In genomic region chr13:91375119-91375729, GRCh38 we compare ENCODE assay signal across 8 cellular contexts. TPM values are rescaled to one million over a fixed set of nuclear protein-coding genes. Genes with fewer than 3 reads are reported as not detected.
A peak's percentile ranks its signal among the peaks of the same experiment; 100 is the strongest.
DNase-seq lines count a peak whose midpoint lies in the region; TF ChIP-seq lines count a peak whose summit lies in the region.

No MANE protein-coding gene starts in this region.

- H3K27ac ChIP-seq in A673 (ENCODE audit: low read depth, low read length, poor library complexity, severe bottlenecking), result no peak overlapping the region
- H3K27ac ChIP-seq in MM.1S (ENCODE audit: low read length), result no peak overlapping the region

- no peak overlapping the region for H2AFZ ChIP-seq in MM.1S (ENCODE audit: low read length)

- H3K9me3 ChIP-seq in A673 (ENCODE audit: low read depth, low read length, poor library complexity, severe bottlenecking), result no peaks in the 10 kb centered on the region
- H3K9me3 ChIP-seq in MM.1S (replicated peaks; ENCODE audit: insufficient read depth, low read length), result no peaks in the 10 kb centered on the region

- H3K79me2 ChIP-seq in MM.1S (ENCODE audit: low read length), result no peaks in the 10 kb centered on the region

- CTCF ChIA-PET in A673 (lab: Charles Lee), result no interaction called here
- CTCF ChIA-PET in HEK293T (lab: Yijun Ruan, JAX), result interaction anchor here (2.2 kb wide), 1 partner anchor 347 kb away, joined by 7 read pairs; no protein-coding TSS in a partner anchor

- no peaks in the 10 kb centered on the region for H3F3A ChIP-seq in MM.1S (ENCODE audit: insufficient read depth, low read length)

- BruUV-seq in A673 (replicated peaks; lab: Mats Ljungman, UMichigan), result no TSS peak

- intact Hi-C loops in A673 (cut with micrococcal nuclease; ENCODE audit: unreplicated experiment), result loop anchor here (5.0 kb wide), 2 partner anchors 347 to 407 kb away; no protein-coding TSS in a partner anchor

- no peaks in the 10 kb centered on the region for H3K9me2 ChIP-seq in MM.1S (replicated peaks; ENCODE audit: insufficient read depth, low read length)

- H3K27me3 Mint-ChIP-seq in chondrocyte (ENCODE audit: low read depth), result no peaks in the 10 kb centered on the region

- H3K9me3 Mint-ChIP-seq in chondrocyte (ENCODE audit: low read depth), result no peaks in the 10 kb centered on the region

- TF ChIP-seq CTCF in A673 (conservative IDR thresholded peaks at IDR 0.05; ENCODE audit: low read depth, low read length), result peak; percentile 64
- peak; percentile 64; the same call in 1 of the 2 replicates for TF ChIP-seq CTCF in GM12875 (IDR thresholded peaks at IDR 0.05; ENCODE audit: borderline replicate concordance, insufficient read depth, low read depth, low read length)
- TF ChIP-seq CTCF in MM.1S (IDR thresholded peaks at IDR 0.05; ENCODE audit: low read length), result peak; percentile 50
- peak; percentile 82 for TF ChIP-seq CTCF in chondrocyte (IDR thresholded peaks at IDR 0.05)
- peak; percentile 74 for TF ChIP-seq CTCF in retinal pigment epithelial cell (conservative IDR thresholded peaks at IDR 0.05; ENCODE audit: low read depth, low read length)

- no peaks in the 10 kb centered on the region for H3K36me3 Mint-ChIP-seq in chondrocyte (ENCODE audit: low read depth)

- no peaks in the 10 kb centered on the region for H3K36me3 ChIP-seq in A673 (ENCODE audit: insufficient read depth, low read length, poor library complexity, severe bottlenecking)
- H3K36me3 ChIP-seq in MM.1S (replicated peaks; ENCODE audit: insufficient read depth, low read length), result no peaks in the 10 kb centered on the region

- DNase-seq in A673 (ENCODE audit: low spot score), result peak; percentile 45
- DNase-seq in HEK293T (ENCODE audit: extremely low spot score), result peak; percentile 71
- DNase-seq in MM.1S, result peak; percentile 43
- DNase-seq in chondrocyte (ENCODE audit: low spot score), result no peak
- DNase-seq in retinal pigment epithelial cell (ENCODE audit: low read depth), result no peak
- no peak for DNase-seq in middle frontal gyrus (ENCODE audit: extremely low spot score, low spot score)
- DNase-seq in NCI-H1930 (lab: John Stamatoyannopoulos, UW), result no peak

- H3K4me3 Mint-ChIP-seq in chondrocyte (ENCODE audit: unreplicated experiment), result no peak overlapping the region

- H3K9ac ChIP-seq in MM.1S (ENCODE audit: low read length), result no peak overlapping the region

- no peak overlapping the region for H3K4me2 ChIP-seq in MM.1S (ENCODE audit: low read depth, low read length)

- H3K4me3 ChIP-seq in A673 (ENCODE audit: low read depth, low read length, poor library complexity, severe bottlenecking), result no peak overlapping the region
- no peak overlapping the region for H3K4me3 ChIP-seq in GM12875 (ENCODE audit: low read depth, low read length)
- no peak overlapping the region for H3K4me3 ChIP-seq in MM.1S (ENCODE audit: low read length)
- H3K4me3 ChIP-seq in retinal pigment epithelial cell (ENCODE audit: low read length), result no peak overlapping the region

- H3K4me1 ChIP-seq in A673 (ENCODE audit: insufficient read depth, low read length, poor library complexity, severe bottlenecking) (no peaks in the 10 kb centered on the region), MM.1S (ENCODE audit: low read length) (no peaks in the 10 kb centered on the region)

- POLR2A ChIA-PET in A673 (lab: Charles Lee; ENCODE audit: low non-redundant PET) (no interaction called here), HEK293T (lab: Yijun Ruan, JAX) (no interaction called here)

- H3K27ac Mint-ChIP-seq in chondrocyte (ENCODE audit: unreplicated experiment), result no peak overlapping the region

- H3K27me3 ChIP-seq in A673 (replicated peaks; ENCODE audit: insufficient read depth, low read depth, low read length, poor library complexity), result no peaks in the 10 kb centered on the region
- H3K27me3 ChIP-seq in MM.1S (replicated peaks; ENCODE audit: insufficient read depth, low read length), result no peaks in the 10 kb centered on the region

- H3K4me1 Mint-ChIP-seq in chondrocyte (ENCODE audit: low read depth), result no peaks in the 10 kb centered on the region

- H4K20me1 ChIP-seq in MM.1S (ENCODE audit: insufficient read depth, low read length), result no peaks in the 10 kb centered on the region

TF ChIP-seq in HEK293T, 16 proteins besides CTCF, POLR2A, EP300 and RAD21:
- 0 out of 2 replicates have a peak, but pooled peaks have one; percentile 37 for TF ChIP-seq ZNF384 (IDR thresholded peaks at IDR 0.05)
- no peak for TF ChIP-seq SUZ12 (IDR thresholded peaks at IDR 0.05)
- TF ChIP-seq LEF1 (IDR thresholded peaks at IDR 0.05; ENCODE audit: borderline replicate concordance), result no peak
- no peak for TF ChIP-seq ARNT (IDR thresholded peaks at IDR 0.05)

RNA-seq across cellular contexts. Expression of gene GPC5, which starts 23.2 kb away (rescaled TPM):
- total RNA-seq in A673 (2021) (0.21 TPM in 1 of 2 replicates, not detected in the other), chondrocyte (0.90 to 6.7 TPM (median 0.99 TPM) in 3 replicates)

RNA-seq across cellular contexts. Expression of gene MIR17HG, which starts 27.7 kb away (rescaled TPM):
- total RNA-seq in A673 (2021), result 13.7 and 15.8 TPM in 2 replicates
- total RNA-seq in chondrocyte, result 0.74 to 2.4 TPM (median 0.82 TPM) in 3 replicates

Comparison
In these comparisons a context has a peak if more than half of its experiments do, and no peak if none do; other contexts are left out.
1. DNase-seq: peak in A673 (single experiment), HEK293T (single experiment) and MM.1S (single experiment); none in chondrocyte (single experiment), retinal pigment epithelial cell (single experiment), middle frontal gyrus (single experiment) and NCI-H1930 (0 of 2).
2. Peak in every context shown above with its lines, with median percentiles within 50 percentile points of each other: CTCF ChIP-seq.